In the genomic region with DNA sequence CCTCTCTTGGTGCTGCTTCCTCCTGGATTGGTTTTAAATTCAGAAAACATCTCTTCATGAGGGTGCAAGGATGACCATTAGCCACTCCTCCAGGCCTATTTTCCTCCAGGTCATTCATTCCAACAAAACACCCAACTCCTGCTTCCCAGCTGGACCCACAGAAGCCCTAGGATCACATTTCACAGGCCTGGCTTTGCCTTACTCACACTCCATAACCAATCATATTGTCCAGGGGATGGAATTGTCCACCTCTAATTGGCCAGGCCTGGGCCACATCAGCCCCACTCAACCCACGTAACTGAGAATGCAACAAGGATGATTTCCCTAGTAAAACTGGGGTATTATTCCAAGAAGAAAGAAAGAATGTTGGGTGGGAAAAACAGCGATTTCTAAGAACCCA, we compare ENCODE assay signal across 30 cellular contexts.
"Had no signal": no experiment of that assay in that cellular context is flagged by ENCODE, and none has a peak within 500 bp of the region (broad histone marks: within the 10 kb centered on the region; RNA-seq: fewer than 3 reads in every experiment).

No MANE protein-coding gene starts in this region.

- H3K27ac Mint-ChIP-seq: dendritic cell treated with granulocyte-macrophage colony-stimulating factor and Interleukin-4, amounts not matched to agents 40 ng/mL and 50 ng/mL, for 4 days; mesothelial cell of epicardium; natural killer cell treated with Interleukin-12 subunit alpha and Interleukin-12 subunit beta and Interleukin-15 and Interleukin-18, amount 100 ng/mL, for 72 hours; stimulated activated naive CD8-positive, alpha-beta T cell treated with anti-CD3 and anti-CD28 coated beads, Interleukin-15, amount 100 ng/mL, for 72 hours had no signal

- H3K27me3 ChIP-seq: colonic mucosa, esophagus muscularis mucosa, foreskin keratinocyte, gastroesophageal sphincter, heart left ventricle, hepatocyte, left lung, right atrium auricular region, suprapubic skin, transverse colon, upper lobe of right lung, uterus had no signal

- DNase-seq: colonic mucosa; effector memory CD4-positive, alpha-beta T cell; foreskin keratinocyte; heart left ventricle; left cardiac atrium; left lung; mesenchymal stem cell; mucosa of descending colon; naive B cell; nucleus accumbens; stimulated activated CD4-positive, alpha-beta T cell treated with anti-CD3 and anti-CD28 coated beads, Interleukin-12 subunit alpha, Interleukin-12 subunit beta, amount 100 ng/mL, for 4 hours; stimulated activated CD4-positive, alpha-beta T cell treated with anti-CD3 and anti-CD28 coated beads, Interleukin-1b, Interleukin-23, amount 100 ng/mL, for 48 hours; stimulated activated CD4-positive, alpha-beta T cell treated with anti-CD3 and anti-CD28 coated beads, Interleukin-4, amount 100 ng/mL, for 1 hour; stimulated activated CD8-positive, alpha-beta memory T cell treated with anti-CD3 and anti-CD28 coated beads, Interleukin-4, amount 100 ng/mL, for 48 hours; stimulated activated naive CD4-positive, alpha-beta T cell; stimulated activated naive CD8-positive, alpha-beta T cell treated with anti-CD3 and anti-CD28 coated beads, Interleukin-15, amount 100 ng/mL, for 72 hours; transverse colon; upper lobe of right lung; uterus had no signal

- H3K4me3 Mint-ChIP-seq: dendritic cell treated with granulocyte-macrophage colony-stimulating factor and Interleukin-4, amounts not matched to agents 40 ng/mL and 50 ng/mL, for 4 days; mesothelial cell of epicardium; naive B cell; natural killer cell treated with Interleukin-12 subunit alpha and Interleukin-12 subunit beta and Interleukin-15 and Interleukin-18, amount 100 ng/mL, for 72 hours; stimulated activated naive CD8-positive, alpha-beta T cell treated with anti-CD3 and anti-CD28 coated beads, Interleukin-15, amount 100 ng/mL, for 72 hours had no signal

- H3K4me3 ChIP-seq: colonic mucosa, esophagus muscularis mucosa, gastroesophageal sphincter, heart left ventricle, hepatocyte, left lung, mucosa of descending colon, prostate gland, right atrium auricular region, smooth muscle cell, suprapubic skin, transverse colon, upper lobe of right lung, uterus had no signal

- H3K9me3 Mint-ChIP-seq: dendritic cell treated with granulocyte-macrophage colony-stimulating factor and Interleukin-4, amounts not matched to agents 40 ng/mL and 50 ng/mL, for 4 days; mesothelial cell of epicardium; stimulated activated naive CD8-positive, alpha-beta T cell treated with anti-CD3 and anti-CD28 coated beads, Interleukin-15, amount 100 ng/mL, for 72 hours had no signal

- H3K4me1 Mint-ChIP-seq: naive B cell; stimulated activated naive CD8-positive, alpha-beta T cell treated with anti-CD3 and anti-CD28 coated beads, Interleukin-15, amount 100 ng/mL, for 72 hours had no signal

- H3K27ac ChIP-seq: colonic mucosa, esophagus muscularis mucosa, foreskin keratinocyte, gastroesophageal sphincter, heart left ventricle, hepatocyte, left lung, prostate gland, right atrium auricular region, suprapubic skin, transverse colon, upper lobe of right lung, uterus had no signal

- H2AFZ ChIP-seq: hepatocyte had no signal

- H3K4me1 ChIP-seq: colonic mucosa, gastroesophageal sphincter, heart left ventricle, left lung, prostate gland, right atrium auricular region, suprapubic skin, transverse colon, upper lobe of right lung, uterus had no signal

- ATAC-seq: foreskin keratinocyte; gastroesophageal sphincter; heart left ventricle; left cardiac atrium; left lung; mucosa of descending colon; natural killer cell treated with Interleukin-12 subunit alpha and Interleukin-12 subunit beta and Interleukin-15 and Interleukin-18, amount 100 ng/mL, for 72 hours; sciatic nerve; stimulated activated naive CD8-positive, alpha-beta T cell treated with anti-CD3 and anti-CD28 coated beads, Interleukin-15, amount 100 ng/mL, for 72 hours; upper lobe of right lung had no signal

- H3K79me2 ChIP-seq: hepatocyte had no signal

- H3K4me2 ChIP-seq: hepatocyte, smooth muscle cell had no signal

- H3K27me3 Mint-ChIP-seq: dendritic cell treated with granulocyte-macrophage colony-stimulating factor and Interleukin-4, amounts not matched to agents 40 ng/mL and 50 ng/mL, for 4 days; naive B cell; stimulated activated naive CD8-positive, alpha-beta T cell treated with anti-CD3 and anti-CD28 coated beads, Interleukin-15, amount 100 ng/mL, for 72 hours had no signal

- H3K36me3 Mint-ChIP-seq: mesothelial cell of epicardium; naive B cell; natural killer cell treated with Interleukin-12 subunit alpha and Interleukin-12 subunit beta and Interleukin-15 and Interleukin-18, amount 100 ng/mL, for 72 hours had no signal

- H3K36me3 ChIP-seq: colonic mucosa, esophagus muscularis mucosa, gastroesophageal sphincter, heart left ventricle, left lung, prostate gland, right atrium auricular region, suprapubic skin, transverse colon, upper lobe of right lung, uterus had no signal
